9 cellular contexts compared by ENCODE assay signal in genomic region chr12:20463920-20464524, GRCh38.
DNase-seq lines count a peak whose midpoint lies in the region; ATAC-seq and TF ChIP-seq lines count a peak whose summit lies in the region.
"Had no signal": no experiment of that assay in that cellular context is flagged by ENCODE, and none has a peak within 500 bp of the region (broad histone marks: within the 10 kb centered on the region; RNA-seq: fewer than 3 reads in every experiment).

No MANE protein-coding gene starts in this region.

- no peaks in the 10 kb centered on the region for H3K4me1 ChIP-seq in parathyroid adenoma

- H3K9me3 ChIP-seq in parathyroid adenoma (ENCODE audit: control insufficient read depth, low read length): no peaks in the 10 kb centered on the region

- no peaks in the 10 kb centered on the region for H3K36me3 Mint-ChIP-seq in WTC11

- H2AFZ ChIP-seq in parathyroid adenoma: no peak overlapping the region

- H3K4me1 Mint-ChIP-seq in WTC11: no peaks in the 10 kb centered on the region

- no peak overlapping the region for H3K4me2 ChIP-seq in parathyroid adenoma (ENCODE audit: low read length)

- no peak overlapping the region for H3K27ac Mint-ChIP-seq in WTC11

- no peak overlapping the region for H3K9ac ChIP-seq in parathyroid adenoma

- H3K79me2 ChIP-seq in parathyroid adenoma: no peaks in the 10 kb centered on the region

- TF ChIP-seq CTCF in parathyroid adenoma (IDR thresholded peaks at IDR 0.05): peak; percentile 49
- TF ChIP-seq CTCF in WTC11 (IDR thresholded peaks at IDR 0.05): no peak

- ATAC-seq in HG02763 (IDR thresholded peaks at IDR 0.05; ENCODE audit: unreplicated experiment): no peak
- ATAC-seq in WTC11: no peak

- no peak overlapping the region for H3K4me3 Mint-ChIP-seq in WTC11

- CTCF ChIA-PET in WTC11 (lab: Charles Lee): interaction anchor here (1.1 kb wide), 1 partner anchor 14 kb away, joined by 3 read pairs; no protein-coding TSS in a partner anchor

- H3K27me3 ChIP-seq in parathyroid adenoma (ENCODE audit: control insufficient read depth, insufficient read depth, low read length): no peaks in the 10 kb centered on the region

- H3K27me3 Mint-ChIP-seq in WTC11 (ENCODE audit: low read depth): no peaks in the 10 kb centered on the region

- no peaks in the 10 kb centered on the region for H3K9me3 Mint-ChIP-seq in WTC11

- no peak overlapping the region for H3K27ac ChIP-seq in parathyroid adenoma
- H3K27ac ChIP-seq: epithelial cell of prostate had no signal

- no peak overlapping the region for H3K4me3 ChIP-seq in parathyroid adenoma (ENCODE audit: low read depth, low read length)

- DNase-seq in ELR (ENCODE audit: low read depth) (peak; percentile 30), Kasumi-1 (lab: John Stamatoyannopoulos, UW) (peak; percentile 6 to 44), cerebellar cortex (ENCODE audit: low spot score) (peak; percentile 55), WTC11 (ENCODE audit: low spot score) (no peak), AG08396 (ENCODE audit: low spot score) (no peak), NCI-H187 treated with DMSO at 0.1 percent for 48 hours (lab: John Stamatoyannopoulos, UW) (no peak)

- POLR2A ChIA-PET in WTC11 (lab: Charles Lee): no interaction called here

- H3K36me3 ChIP-seq in parathyroid adenoma (ENCODE audit: control insufficient read depth, insufficient read depth, low read length): no peaks in the 10 kb centered on the region

TF ChIP-seq in WTC11, 78 proteins besides CTCF, POLR2A, EP300 and RAD21:
- TF ChIP-seq ZNF219 (CRISPR knock-in tag; IDR thresholded peaks at IDR 0.05; ENCODE audit: borderline replicate concordance) (no peak), ZMAT4 (CRISPR knock-in tag; IDR thresholded peaks at IDR 0.05) (no peak)
TF ChIP-seq in WTC11: peak in this region for 0.

Comparison
In these comparisons a context has a peak if more than half of its experiments do, and no peak if none do; other contexts are left out.
1. DNase-seq: peak in ELR (single experiment), Kasumi-1 (2 of 2) and cerebellar cortex (single experiment); none in WTC11 (single experiment), AG08396 (single experiment) and NCI-H187 treated with DMSO at 0.1 percent for 48 hours (single experiment).